In the genomic region with DNA sequence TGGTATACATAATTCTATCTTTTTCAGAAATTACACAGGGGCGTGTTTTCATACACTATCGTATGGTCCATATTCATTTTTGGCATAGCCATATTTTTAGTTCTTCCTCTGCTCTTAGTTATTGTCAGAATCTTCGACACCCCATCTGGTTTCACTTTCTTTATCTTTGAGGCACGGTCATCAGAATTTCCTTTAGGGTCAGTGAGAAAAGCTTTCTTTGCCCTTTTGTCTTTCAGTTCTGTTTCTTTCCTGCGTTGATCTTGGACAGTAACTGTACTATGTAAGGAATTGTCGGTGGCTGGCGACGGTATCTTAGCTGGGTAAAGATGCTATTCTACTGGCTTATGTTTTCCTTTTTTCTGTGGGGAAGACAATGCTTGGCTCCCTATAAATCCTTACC, we compare ENCODE assay signal across 13 cellular contexts. TPM values are rescaled to one million over a fixed set of nuclear protein-coding genes. Genes with fewer than 3 reads are reported as not detected.
DNase-seq lines count a peak whose midpoint lies in the region; ATAC-seq and TF ChIP-seq lines count a peak whose summit lies in the region.
"Had no signal": no experiment of that assay in that cellular context is flagged by ENCODE, and none has a peak within 500 bp of the region (broad histone marks: within the 10 kb centered on the region; RNA-seq: fewer than 3 reads in every experiment).

No MANE protein-coding gene starts in this region.

- H3K27ac ChIP-seq in MM.1S (ENCODE audit: low read length) (no peak overlapping the region), parathyroid adenoma (peak overlapping the region; percentile 58)
- H3K27ac ChIP-seq: adrenal gland, GM23248, skin epidermis had no signal

- peak overlapping the region; percentile 18; the same call in 1 of the 2 replicates for H2AFZ ChIP-seq in MM.1S (ENCODE audit: low read length)
- no peak overlapping the region for H2AFZ ChIP-seq in parathyroid adenoma
- H2AFZ ChIP-seq: GM23248 had no signal

- H3K4me2 ChIP-seq in MM.1S (ENCODE audit: low read depth, low read length), result peak overlapping the region; percentile 48
- peak overlapping the region; percentile 34 for H3K4me2 ChIP-seq in parathyroid adenoma (ENCODE audit: low read length)

- peaks cover 11% of the 10 kb centered on the region for H3K4me1 Mint-ChIP-seq in activated T-helper 17 cell treated with anti-CD3 and anti-CD28 coated beads, Interleukin-2, amount 50 U/mL, for 72 hours

- intact Hi-C loops in left colon (cut with DNase I, micrococcal nuclease), result no loop called here

- H3K4me1 ChIP-seq in MM.1S (ENCODE audit: low read length) (0 out of 2 replicates have a peak, but pooled peaks cover 3% of the 10 kb centered on the region), parathyroid adenoma (no peaks in the 10 kb centered on the region)
- H3K4me1 ChIP-seq: adrenal gland had no signal

- peak overlapping the region; percentile 47; the same call in 1 of the 2 replicates for H3K4me3 ChIP-seq in GM08714 (ENCODE audit: low read length)
- H3K4me3 ChIP-seq in MM.1S (ENCODE audit: low read length), result peak overlapping the region; percentile 48; the same call in 1 of the 2 replicates
- peak overlapping the region; percentile 18 for H3K4me3 ChIP-seq in parathyroid adenoma (ENCODE audit: low read depth, low read length)
- H3K4me3 ChIP-seq: GM23248 had no signal

- peak; percentile 41 for DNase-seq in MM.1S
- no peak for DNase-seq in left colon
- DNase-seq: GM23248, kidney glomerular epithelial cell, NCI-H2171 treated with DMSO at 0.1 percent for 48 hours had no signal

- no peaks in the 10 kb centered on the region for H3K9me3 Mint-ChIP-seq in activated T-helper 17 cell treated with anti-CD3 and anti-CD28 coated beads, Interleukin-2, amount 50 U/mL, for 72 hours

- TF ChIP-seq CTCF in MM.1S (IDR thresholded peaks at IDR 0.05; ENCODE audit: low read length) (no peak), parathyroid adenoma (IDR thresholded peaks at IDR 0.05) (no peak)

- peaks cover 13% of the 10 kb centered on the region for H3K27me3 Mint-ChIP-seq in activated T-helper 17 cell treated with anti-CD3 and anti-CD28 coated beads, Interleukin-2, amount 50 U/mL, for 72 hours

- H3K79me2 ChIP-seq in MM.1S (ENCODE audit: low read length), result no peaks in the 10 kb centered on the region
- no peaks in the 10 kb centered on the region for H3K79me2 ChIP-seq in parathyroid adenoma

- ATAC-seq in activated T-helper 17 cell treated with anti-CD3 and anti-CD28 coated beads, Interleukin-2, amount 50 U/mL, for 72 hours (replicated peaks), result peak; percentile 55
- no peak for ATAC-seq in GM18520 (IDR thresholded peaks at IDR 0.05; ENCODE audit: unreplicated experiment)
- no peak for ATAC-seq in left colon
- no peak for ATAC-seq in HG02885 (IDR thresholded peaks at IDR 0.05; ENCODE audit: poor library complexity, unreplicated experiment)

- H3K27ac Mint-ChIP-seq in activated T-helper 17 cell treated with anti-CD3 and anti-CD28 coated beads, Interleukin-2, amount 50 U/mL, for 72 hours, result peak overlapping the region; percentile 34

- H3K9me2 ChIP-seq in MM.1S (replicated peaks; ENCODE audit: insufficient read depth, low read length), result no peaks in the 10 kb centered on the region

- H4K20me1 ChIP-seq in MM.1S (ENCODE audit: insufficient read depth, low read length), result no peaks in the 10 kb centered on the region

- no peaks in the 10 kb centered on the region for H3K36me3 ChIP-seq in MM.1S (replicated peaks; ENCODE audit: insufficient read depth, low read length)
- H3K36me3 ChIP-seq in parathyroid adenoma (ENCODE audit: control insufficient read depth, insufficient read depth, low read length), result no peaks in the 10 kb centered on the region
- H3K36me3 ChIP-seq: adrenal gland had no signal

- H3F3A ChIP-seq in MM.1S (ENCODE audit: insufficient read depth, low read length), result no peaks in the 10 kb centered on the region

- H3K36me3 Mint-ChIP-seq in activated T-helper 17 cell treated with anti-CD3 and anti-CD28 coated beads, Interleukin-2, amount 50 U/mL, for 72 hours (ENCODE audit: low read depth), result no peaks in the 10 kb centered on the region

- H3K27me3 ChIP-seq in MM.1S (replicated peaks; ENCODE audit: insufficient read depth, low read length) (peaks cover 10% of the 10 kb centered on the region; the same call in 1 of the 2 replicates), parathyroid adenoma (ENCODE audit: control insufficient read depth, insufficient read depth, low read length) (no peaks in the 10 kb centered on the region)
- H3K27me3 ChIP-seq: adrenal gland had no signal

- H3K9ac ChIP-seq in MM.1S (ENCODE audit: low read length), result no peak overlapping the region
- no peak overlapping the region for H3K9ac ChIP-seq in parathyroid adenoma
- H3K9ac ChIP-seq: GM23248 had no signal

- H3K9me3 ChIP-seq in MM.1S (replicated peaks; ENCODE audit: insufficient read depth, low read length) (no peaks in the 10 kb centered on the region), parathyroid adenoma (ENCODE audit: control insufficient read depth, low read length) (no peaks in the 10 kb centered on the region)
- H3K9me3 ChIP-seq: adrenal gland had no signal

- peak overlapping the region; percentile 62 for H3K4me3 Mint-ChIP-seq in activated T-helper 17 cell treated with anti-CD3 and anti-CD28 coated beads, Interleukin-2, amount 50 U/mL, for 72 hours

RNA-seq across cellular contexts. Expression of a gene that starts 10.6 kb away (rescaled TPM):
- total RNA-seq in activated T-helper 17 cell treated with anti-CD3 and anti-CD28 coated beads, Interleukin-2, amount 50 U/mL, for 72 hours, result not detected
- total RNA-seq in left colon, result under 1 TPM; 0.49 to 0.87 TPM
- total RNA-seq: GM23248; T-helper 1 cell treated with Interleukin-12 subunit alpha and Interleukin-12 subunit beta and Interleukin-4 antibody, amounts not matched to agents 30 ng/mL and 1 ng/mL, for 36 hours had no signal

RNA-seq across cellular contexts. Expression of a gene that starts 23.2 kb away (rescaled TPM):
- total RNA-seq in activated T-helper 17 cell treated with anti-CD3 and anti-CD28 coated beads, Interleukin-2, amount 50 U/mL, for 72 hours, result not detected
- not detected for total RNA-seq in left colon
- total RNA-seq: adrenal gland; GM23248; T-helper 1 cell treated with Interleukin-12 subunit alpha and Interleukin-12 subunit beta and Interleukin-4 antibody, amounts not matched to agents 30 ng/mL and 1 ng/mL, for 36 hours had no signal

RNA-seq across cellular contexts. Expression of a gene that starts 23.5 kb away (rescaled TPM):
- total RNA-seq in activated T-helper 17 cell treated with anti-CD3 and anti-CD28 coated beads, Interleukin-2, amount 50 U/mL, for 72 hours, result not detected
- not detected for total RNA-seq in left colon
- total RNA-seq: GM23248; T-helper 1 cell treated with Interleukin-12 subunit alpha and Interleukin-12 subunit beta and Interleukin-4 antibody, amounts not matched to agents 30 ng/mL and 1 ng/mL, for 36 hours had no signal

RNA-seq across cellular contexts. Expression of a gene that starts 39.7 kb away (rescaled TPM):
- not detected for total RNA-seq in activated T-helper 17 cell treated with anti-CD3 and anti-CD28 coated beads, Interleukin-2, amount 50 U/mL, for 72 hours
- not detected for total RNA-seq in left colon
- total RNA-seq: adrenal gland; GM23248; T-helper 1 cell treated with Interleukin-12 subunit alpha and Interleukin-12 subunit beta and Interleukin-4 antibody, amounts not matched to agents 30 ng/mL and 1 ng/mL, for 36 hours had no signal

RNA-seq across cellular contexts. Expression of a gene that starts 54.5 kb away (rescaled TPM):
- total RNA-seq in activated T-helper 17 cell treated with anti-CD3 and anti-CD28 coated beads, Interleukin-2, amount 50 U/mL, for 72 hours, result not detected
- total RNA-seq in left colon, result not detected
- total RNA-seq: GM23248; T-helper 1 cell treated with Interleukin-12 subunit alpha and Interleukin-12 subunit beta and Interleukin-4 antibody, amounts not matched to agents 30 ng/mL and 1 ng/mL, for 36 hours had no signal
